In the genomic region with DNA sequence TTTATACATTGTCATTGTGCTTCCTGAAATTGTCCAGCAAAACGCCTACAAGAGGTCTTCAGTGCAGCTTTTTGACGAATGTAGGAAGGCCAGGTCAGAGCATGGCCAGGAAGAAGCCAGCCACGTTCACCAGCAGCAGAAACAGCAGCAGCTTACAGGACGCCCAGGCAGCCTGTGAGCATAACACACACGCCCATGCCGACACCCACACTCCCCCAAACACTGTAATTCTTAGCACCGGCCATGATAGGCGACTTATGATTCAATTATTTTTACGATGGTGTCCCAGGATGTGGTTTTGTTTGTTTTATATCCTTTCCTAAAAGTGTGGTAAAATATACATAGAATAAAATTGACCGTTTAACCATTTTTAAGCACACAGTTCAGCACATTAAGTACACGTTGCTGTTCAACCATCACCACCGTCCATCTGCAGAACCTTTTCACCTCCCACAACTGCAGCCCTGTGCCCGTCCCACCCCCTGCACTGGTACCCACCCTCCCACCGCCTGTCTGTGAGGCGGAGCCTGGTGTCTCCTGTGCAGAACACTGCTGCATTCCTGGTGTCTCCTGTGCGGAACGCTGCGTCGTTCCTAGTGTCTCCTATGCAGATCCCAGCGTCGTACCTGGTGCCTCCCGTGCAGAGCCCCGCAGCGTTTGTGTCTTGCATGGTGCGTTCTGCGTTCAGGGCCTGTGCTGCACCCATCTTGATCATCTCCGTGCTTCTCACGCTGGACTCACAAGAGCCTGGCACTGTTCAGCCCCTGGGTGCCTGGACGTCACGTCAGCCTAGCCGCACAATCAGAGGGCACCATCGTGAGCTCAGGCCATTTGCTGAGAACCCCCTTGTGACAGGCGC, we compare ENCODE assay signal across 12 cellular contexts.
"Had no signal": no experiment of that assay in that cellular context is flagged by ENCODE, and none has a peak within 500 bp of the region (broad histone marks: within the 10 kb centered on the region; RNA-seq: fewer than 3 reads in every experiment).

No MANE protein-coding gene starts in this region.

- H3K4me3 ChIP-seq: adrenal gland, esophagus squamous epithelium had no signal

- H3K9me3 ChIP-seq: adrenal gland, esophagus squamous epithelium had no signal

- H3K27me3 ChIP-seq: adrenal gland had no signal

- H3K36me3 ChIP-seq: adrenal gland, esophagus squamous epithelium had no signal

- H3K4me1 ChIP-seq: adrenal gland, esophagus squamous epithelium had no signal

- ATAC-seq: activated CD4-positive, CD25-positive, alpha-beta regulatory T cell treated with anti-CD3 and anti-CD28 coated beads, Interleukin-2, amount 50 U/mL, for 24 hours; stimulated activated naive B cell treated with anti-CD40 and anti-IgM and Interleukin-4, amounts not matched to agents 10 μg/mL and 1 μg/mL and 100 μg/mL, for 72 hours; T-cell had no signal

- DNase-seq: activated CD4-positive, alpha-beta T cell treated with anti-CD3 and anti-CD28 coated beads, Interleukin-2, amount 50 U/mL, for 1 hour; activated CD8-positive, alpha-beta memory T cell treated with anti-CD3 and anti-CD28 coated beads for 24 hours; adrenal gland; esophagus squamous epithelium; hypothalamus; stimulated activated CD4-positive, alpha-beta T cell treated with anti-CD3 and anti-CD28 coated beads, Interleukin-2, amount 100 ng/mL, for 48 hours; stimulated activated naive B cell treated with anti-CD40 and anti-IgM and Interleukin-4, amounts not matched to agents 10 μg/mL and 1 μg/mL and 100 μg/mL, for 72 hours; substantia nigra; T-helper 9 cell; trophoblast cell had no signal

- H3K27ac ChIP-seq: adrenal gland, esophagus squamous epithelium had no signal
